In the genomic region with DNA sequence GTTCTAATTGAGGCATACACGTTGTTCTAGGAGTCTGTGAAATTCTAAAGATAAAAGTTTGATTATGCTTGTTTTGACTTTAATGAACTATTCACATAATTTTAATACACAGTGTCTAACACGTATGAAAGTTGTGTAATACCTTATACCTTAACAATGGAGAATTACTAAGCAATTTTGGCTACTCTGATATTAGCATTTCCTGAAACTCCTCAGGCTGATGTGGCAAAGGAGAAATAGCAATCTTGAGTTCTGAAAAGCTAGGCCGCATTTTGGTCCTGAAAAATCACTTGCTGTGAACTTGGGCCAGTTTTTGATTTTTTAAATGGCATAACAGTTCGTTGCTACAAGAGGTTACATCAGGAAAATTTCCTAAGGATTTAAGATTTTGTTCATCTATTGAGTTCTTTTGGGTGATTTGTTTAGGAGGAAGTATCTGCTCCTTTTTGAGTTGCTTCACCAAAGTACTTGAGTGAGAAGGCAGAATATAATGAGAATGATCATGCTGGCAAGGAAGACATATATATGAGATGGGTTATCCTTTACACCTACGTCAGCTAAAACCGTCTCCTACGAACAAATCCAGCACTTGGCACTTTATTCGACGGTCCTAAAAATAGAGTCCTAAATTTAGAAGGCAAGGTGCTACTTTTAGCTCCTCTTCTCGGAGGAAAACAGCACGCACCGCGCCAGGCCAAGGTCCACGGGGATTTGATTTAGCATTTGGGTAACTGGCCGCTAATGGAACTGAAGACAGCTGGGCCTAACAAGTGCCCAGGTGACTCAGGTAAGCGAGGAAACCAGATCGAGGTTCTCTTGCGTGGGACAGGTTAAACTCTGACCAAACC, we compare ENCODE assay signal across 9 cellular contexts. TPM values are rescaled to one million over a fixed set of nuclear protein-coding genes. Genes with fewer than 3 reads are reported as not detected.
A peak's percentile ranks its signal among the peaks of the same experiment; 100 is the strongest.
DNase-seq lines count a peak whose midpoint lies in the region; FAIRE-seq and TF ChIP-seq lines count a peak whose summit lies in the region.
"Had no signal": no experiment of that assay in that cellular context is flagged by ENCODE, and none has a peak within 500 bp of the region (broad histone marks: within the 10 kb centered on the region; RNA-seq: fewer than 3 reads in every experiment).

No MANE protein-coding gene starts in this region.

- H3K9me3 ChIP-seq in MG63 (no peaks in the 10 kb centered on the region), hepatocyte (ENCODE audit: low read depth) (no peaks in the 10 kb centered on the region), sigmoid colon (no peaks in the 10 kb centered on the region)

- H3K36me3 ChIP-seq in MG63 (no peaks in the 10 kb centered on the region), hepatocyte (replicated peaks; ENCODE audit: insufficient read depth, low read depth) (no peaks in the 10 kb centered on the region), sigmoid colon (no peaks in the 10 kb centered on the region)

- no peaks in the 10 kb centered on the region for H3K27me3 ChIP-seq in MG63
- H3K27me3 ChIP-seq in hepatocyte, result no peaks in the 10 kb centered on the region
- H3K27me3 ChIP-seq in sigmoid colon, result no peaks in the 10 kb centered on the region

- peak overlapping the region; percentile 97 for H3K27ac Mint-ChIP-seq in activated naive CD8-positive, alpha-beta T cell treated with anti-CD3 and anti-CD28 coated beads for 36 hours

- H3K79me2 ChIP-seq in hepatocyte, result peaks cover 44% of the 10 kb centered on the region

- peak overlapping the region; percentile 85 for H2AFZ ChIP-seq in hepatocyte

- intact Hi-C loops in sigmoid colon (cut with DNase I), result loop anchor here (2.0 to 5.0 kb wide), 2 partner anchors 91 to 154 kb away; a partner anchor contains a TSS

- H3K4me3 Mint-ChIP-seq in activated naive CD8-positive, alpha-beta T cell treated with anti-CD3 and anti-CD28 coated beads for 36 hours, result peak overlapping the region; percentile 82

- no peaks in the 10 kb centered on the region for H3K27me3 Mint-ChIP-seq in activated naive CD8-positive, alpha-beta T cell treated with anti-CD3 and anti-CD28 coated beads for 36 hours

- H3K36me3 Mint-ChIP-seq in activated naive CD8-positive, alpha-beta T cell treated with anti-CD3 and anti-CD28 coated beads for 36 hours, result peaks cover 11% of the 10 kb centered on the region

- TF ChIP-seq EP300 in sigmoid colon (IDR thresholded peaks at IDR 0.05), result no peak

- WGBS in hepatocyte (ENCODE audit: low lambda C conversion rate, missing lambda C conversion rate), result 19% methylated on average over 18 of the region's 18 CpGs
- WGBS in sigmoid colon, 2 donors, result 10 to 15% methylated on average over 18 of the region's 18 CpGs

- DNase-seq in DMS153 treated with DMSO at 0.1 percent for 48 hours (lab: John Stamatoyannopoulos, UW; ENCODE audit: unreplicated experiment) (peak; percentile 38), DMS153 (lab: John Stamatoyannopoulos, UW) (no peak), MG63 (no peak), hepatocyte (ENCODE audit: low spot score) (no peak), sigmoid colon (no peak), GM10266 (ENCODE audit: extremely low spot score) (no peak), urothelium cell line (ENCODE audit: low spot score) (no peak)
- no peak for DNase-seq in activated naive CD8-positive, alpha-beta T cell treated with anti-CD3 and anti-CD28 coated beads for 36 hours

- H3K4me3 ChIP-seq in MG63, result peak overlapping the region; percentile 79
- peak overlapping the region; percentile 84 for H3K4me3 ChIP-seq in hepatocyte
- peak overlapping the region; percentile 57 to 74 (median 68) for H3K4me3 ChIP-seq in sigmoid colon

- H3K4me2 ChIP-seq in hepatocyte, result peak overlapping the region; percentile 85

- H3K27ac ChIP-seq in hepatocyte, result peak overlapping the region; percentile 96
- peak overlapping the region; percentile 93 to 97 (median 94) for H3K27ac ChIP-seq in sigmoid colon

- H4K20me1 ChIP-seq in hepatocyte (ENCODE audit: insufficient read depth, poor library complexity, severe bottlenecking), result peaks cover 24% of the 10 kb centered on the region

- H3K4me1 Mint-ChIP-seq in activated naive CD8-positive, alpha-beta T cell treated with anti-CD3 and anti-CD28 coated beads for 36 hours, result peaks cover 44% of the 10 kb centered on the region

- no peak for TF ChIP-seq POLR2A in sigmoid colon (IDR thresholded peaks at IDR 0.05)

- H3K9me2 ChIP-seq in hepatocyte (replicated peaks; ENCODE audit: insufficient read depth), result no peaks in the 10 kb centered on the region

- FAIRE-seq in urothelium cell line (lab: Jason Lieb, UNC), result no peak
- FAIRE-seq: colon had no signal

- TF ChIP-seq CTCF in hepatocyte (IDR thresholded peaks at IDR 0.05; ENCODE audit: poor library complexity) (no peak), sigmoid colon (IDR thresholded peaks at IDR 0.05) (no peak), GM10266 (IDR thresholded peaks at IDR 0.05; ENCODE audit: control insufficient read depth, insufficient read depth, low read depth, missing control alignments) (no peak)

- peaks cover 7% of the 10 kb centered on the region for H3K9me3 Mint-ChIP-seq in activated naive CD8-positive, alpha-beta T cell treated with anti-CD3 and anti-CD28 coated beads for 36 hours

- H3K4me1 ChIP-seq in hepatocyte (ENCODE audit: insufficient read depth), result peaks cover 21% of the 10 kb centered on the region
- peaks cover 0 to 39% (median 13%) of the 10 kb centered on the region in 4 donors for H3K4me1 ChIP-seq in sigmoid colon

RNA-seq across cellular contexts. Expression of a gene that starts 32.2 kb away (rescaled TPM):
- 6.3 and 8.6 TPM in 2 replicates for total RNA-seq in MG63 (2014; rRNA removed; shearing (Covaris generic); ENCODE audit: low replicate concordance)
- total RNA-seq in activated naive CD8-positive, alpha-beta T cell treated with anti-CD3 and anti-CD28 coated beads for 36 hours, result 10 to 100 TPM; 19.1 to 19.5 TPM
- total RNA-seq in hepatocyte, result 86.0 and 93.6 TPM in 2 replicates
- polyA plus RNA-seq in hepatocyte, result 43.9 and 45.9 TPM in 2 replicates
- total RNA-seq in sigmoid colon, result 10 to 100 TPM; 12.8 to 18.1 (median 13.8) TPM
- polyA plus RNA-seq in sigmoid colon, result 10 to 100 TPM; 22.2 to 33.9 (median 31.0) TPM
